Comparison of ENCODE assay signal across 1 cellular context in the genomic region with DNA sequence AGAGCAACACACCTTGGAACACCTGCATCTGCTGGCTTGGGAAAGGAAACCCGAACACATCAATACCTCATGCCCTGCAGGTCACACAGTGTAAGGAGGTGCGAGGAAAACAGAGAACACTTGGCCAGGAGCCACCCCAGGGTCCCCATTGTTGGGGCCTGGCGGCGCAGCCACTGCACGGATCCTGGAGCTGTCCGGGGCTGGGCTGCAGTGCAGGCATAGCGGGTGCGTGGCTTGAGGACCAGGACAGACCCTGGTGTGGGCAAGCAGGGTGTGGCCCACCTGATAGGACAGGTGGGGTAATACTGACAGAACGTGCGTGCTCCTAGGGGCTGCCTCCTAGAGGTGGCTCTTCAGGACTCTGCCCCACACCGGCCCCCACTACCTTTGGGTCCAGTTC.
TF ChIP-seq lines count a peak whose summit lies in the region.

No MANE protein-coding gene starts in this region.

TF ChIP-seq in GM23338, 12 proteins besides CTCF, POLR2A, EP300 and RAD21 (continued from another document):
- TF ChIP-seq ZNF114 (CRISPR knock-in tag; IDR thresholded peaks at IDR 0.05) = no peak
- TF ChIP-seq EZH2 (IDR thresholded peaks at IDR 0.05; ENCODE audit: low read depth, unreplicated experiment) = no peak
- no peak for TF ChIP-seq JUNB (IDR thresholded peaks at IDR 0.05; ENCODE audit: unreplicated experiment)
- TF ChIP-seq, protein P1, sequence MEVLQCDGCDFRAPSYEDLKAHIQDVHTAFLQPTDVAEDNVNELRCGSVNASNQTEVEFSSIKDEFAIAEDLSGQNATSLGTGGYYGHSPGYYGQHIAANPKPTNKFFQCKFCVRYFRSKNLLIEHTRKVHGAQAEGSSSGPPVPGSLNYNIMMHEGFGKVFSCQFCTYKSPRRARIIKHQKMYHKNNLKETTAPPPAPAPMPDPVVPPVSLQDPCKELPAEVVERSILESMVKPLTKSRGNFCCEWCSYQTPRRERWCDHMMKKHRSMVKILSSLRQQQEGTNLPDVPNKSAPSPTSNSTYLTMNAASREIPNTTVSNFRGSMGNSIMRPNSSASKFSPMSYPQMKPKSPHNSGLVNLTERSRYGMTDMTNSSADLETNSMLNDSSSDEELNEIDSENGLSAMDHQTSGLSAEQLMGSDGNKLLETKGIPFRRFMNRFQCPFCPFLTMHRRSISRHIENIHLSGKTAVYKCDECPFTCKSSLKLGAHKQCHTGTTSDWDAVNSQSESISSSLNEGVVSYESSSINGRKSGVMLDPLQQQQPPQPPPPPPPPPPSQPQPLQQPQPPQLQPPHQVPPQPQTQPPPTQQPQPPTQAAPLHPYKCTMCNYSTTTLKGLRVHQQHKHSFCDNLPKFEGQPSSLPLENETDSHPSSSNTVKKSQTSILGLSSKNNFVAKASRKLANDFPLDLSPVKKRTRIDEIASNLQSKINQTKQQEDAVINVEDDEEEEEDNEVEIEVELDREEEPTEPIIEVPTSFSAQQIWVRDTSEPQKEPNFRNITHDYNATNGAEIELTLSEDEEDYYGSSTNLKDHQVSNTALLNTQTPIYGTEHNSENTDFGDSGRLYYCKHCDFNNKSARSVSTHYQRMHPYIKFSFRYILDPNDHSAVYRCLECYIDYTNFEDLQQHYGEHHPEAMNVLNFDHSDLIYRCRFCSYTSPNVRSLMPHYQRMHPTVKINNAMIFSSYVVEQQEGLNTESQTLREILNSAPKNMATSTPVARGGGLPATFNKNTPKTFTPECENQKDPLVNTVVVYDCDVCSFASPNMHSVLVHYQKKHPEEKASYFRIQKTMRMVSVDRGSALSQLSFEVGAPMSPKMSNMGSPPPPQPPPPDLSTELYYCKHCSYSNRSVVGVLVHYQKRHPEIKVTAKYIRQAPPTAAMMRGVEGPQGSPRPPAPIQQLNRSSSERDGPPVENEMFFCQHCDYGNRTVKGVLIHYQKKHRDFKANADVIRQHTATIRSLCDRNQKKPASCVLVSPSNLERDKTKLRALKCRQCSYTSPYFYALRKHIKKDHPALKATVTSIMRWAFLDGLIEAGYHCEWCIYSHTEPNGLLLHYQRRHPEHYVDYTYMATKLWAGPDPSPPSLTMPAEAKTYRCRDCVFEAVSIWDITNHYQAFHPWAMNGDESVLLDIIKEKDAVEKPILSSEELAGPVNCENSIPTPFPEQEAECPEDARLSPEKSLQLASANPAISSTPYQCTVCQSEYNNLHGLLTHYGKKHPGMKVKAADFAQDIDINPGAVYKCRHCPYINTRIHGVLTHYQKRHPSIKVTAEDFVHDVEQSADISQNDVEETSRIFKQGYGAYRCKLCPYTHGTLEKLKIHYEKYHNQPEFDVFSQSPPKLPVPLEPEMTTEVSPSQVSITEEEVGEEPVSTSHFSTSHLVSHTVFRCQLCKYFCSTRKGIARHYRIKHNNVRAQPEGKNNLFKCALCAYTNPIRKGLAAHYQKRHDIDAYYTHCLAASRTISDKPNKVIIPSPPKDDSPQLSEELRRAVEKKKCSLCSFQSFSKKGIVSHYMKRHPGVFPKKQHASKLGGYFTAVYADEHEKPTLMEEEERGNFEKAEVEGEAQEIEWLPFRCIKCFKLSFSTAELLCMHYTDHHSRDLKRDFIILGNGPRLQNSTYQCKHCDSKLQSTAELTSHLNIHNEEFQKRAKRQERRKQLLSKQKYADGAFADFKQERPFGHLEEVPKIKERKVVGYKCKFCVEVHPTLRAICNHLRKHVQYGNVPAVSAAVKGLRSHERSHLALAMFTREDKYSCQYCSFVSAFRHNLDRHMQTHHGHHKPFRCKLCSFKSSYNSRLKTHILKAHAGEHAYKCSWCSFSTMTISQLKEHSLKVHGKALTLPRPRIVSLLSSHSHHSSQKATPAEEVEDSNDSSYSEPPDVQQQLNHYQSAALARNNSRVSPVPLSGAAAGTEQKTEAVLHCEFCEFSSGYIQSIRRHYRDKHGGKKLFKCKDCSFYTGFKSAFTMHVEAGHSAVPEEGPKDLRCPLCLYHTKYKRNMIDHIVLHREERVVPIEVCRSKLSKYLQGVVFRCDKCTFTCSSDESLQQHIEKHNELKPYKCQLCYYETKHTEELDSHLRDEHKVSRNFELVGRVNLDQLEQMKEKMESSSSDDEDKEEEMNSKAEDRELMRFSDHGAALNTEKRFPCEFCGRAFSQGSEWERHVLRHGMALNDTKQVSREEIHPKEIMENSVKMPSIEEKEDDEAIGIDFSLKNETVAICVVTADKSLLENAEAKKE (CRISPR knock-in tag; IDR thresholded peaks at IDR 0.05) = no peak
